ENCODE assay signal across 1 cellular context in the genomic region with DNA sequence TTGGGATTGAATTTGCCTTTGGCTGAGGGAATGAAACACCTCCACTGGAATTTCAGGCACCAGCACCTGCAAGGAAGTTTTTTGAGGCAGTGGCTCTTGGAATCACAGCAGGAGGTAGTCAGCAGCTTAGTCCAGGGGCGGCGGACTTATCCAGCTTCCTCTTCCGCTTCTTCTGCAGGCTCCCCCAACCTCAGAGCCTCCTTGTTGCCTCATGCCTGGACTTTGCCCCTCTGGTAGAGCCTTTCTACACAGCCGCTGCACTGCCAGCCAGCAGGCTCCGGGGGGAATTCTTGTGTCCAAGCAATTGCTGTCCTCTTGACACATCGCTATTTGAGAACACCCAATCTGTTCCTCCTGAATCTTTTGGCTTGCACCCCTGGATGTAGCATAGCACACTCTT.
TF ChIP-seq lines count a peak whose summit lies in the region.

No MANE protein-coding gene starts in this region.

TF ChIP-seq in HepG2, 621 proteins besides CTCF, POLR2A, EP300 and RAD21 (continued from another document and continues in another):
- TF ChIP-seq, protein P1, sequence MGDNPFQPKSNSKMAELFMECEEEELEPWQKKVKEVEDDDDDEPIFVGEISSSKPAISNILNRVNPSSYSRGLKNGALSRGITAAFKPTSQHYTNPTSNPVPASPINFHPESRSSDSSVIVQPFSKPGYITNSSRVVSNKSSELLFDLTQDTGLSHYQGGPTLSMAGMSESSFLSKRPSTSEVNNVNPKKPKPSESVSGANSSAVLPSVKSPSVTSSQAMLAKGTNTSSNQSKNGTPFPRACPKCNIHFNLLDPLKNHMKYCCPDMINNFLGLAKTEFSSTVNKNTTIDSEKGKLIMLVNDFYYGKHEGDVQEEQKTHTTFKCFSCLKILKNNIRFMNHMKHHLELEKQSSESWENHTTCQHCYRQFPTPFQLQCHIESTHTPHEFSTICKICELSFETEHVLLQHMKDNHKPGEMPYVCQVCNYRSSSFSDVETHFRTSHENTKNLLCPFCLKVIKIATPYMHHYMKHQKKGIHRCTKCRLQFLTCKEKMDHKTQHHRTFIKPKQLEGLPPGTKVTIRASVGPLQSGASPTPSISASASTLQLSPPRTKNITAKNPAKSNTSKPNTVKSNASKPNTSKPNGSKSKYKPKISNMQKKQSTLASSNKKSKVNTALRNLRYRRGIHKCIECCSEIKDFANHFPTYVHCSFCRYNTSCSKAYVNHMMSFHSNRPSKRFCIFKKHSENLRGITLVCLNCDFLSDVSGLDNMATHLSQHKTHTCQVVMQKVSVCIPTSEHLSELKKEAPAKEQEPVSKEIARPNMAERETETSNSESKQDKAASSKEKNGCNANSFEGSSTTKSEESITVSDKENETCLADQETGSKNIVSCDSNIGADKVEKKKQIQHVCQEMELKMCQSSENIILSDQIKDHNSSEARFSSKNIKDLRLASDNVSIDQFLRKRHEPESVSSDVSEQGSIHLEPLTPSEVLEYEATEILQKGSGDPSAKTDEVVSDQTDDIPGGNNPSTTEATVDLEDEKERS (CRISPR knock-in tag; IDR thresholded peaks at IDR 0.05): peak; percentile 44; the same call in 1 of the 2 replicates
- TF ChIP-seq, protein P2, sequence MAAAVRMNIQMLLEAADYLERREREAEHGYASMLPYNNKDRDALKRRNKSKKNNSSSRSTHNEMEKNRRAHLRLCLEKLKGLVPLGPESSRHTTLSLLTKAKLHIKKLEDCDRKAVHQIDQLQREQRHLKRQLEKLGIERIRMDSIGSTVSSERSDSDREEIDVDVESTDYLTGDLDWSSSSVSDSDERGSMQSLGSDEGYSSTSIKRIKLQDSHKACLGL (CRISPR knock-in tag; IDR thresholded peaks at IDR 0.05): no peak
- no peak for TF ChIP-seq ZNF143 (CRISPR knock-in tag; IDR thresholded peaks at IDR 0.05)
- TF ChIP-seq ZNF737 (CRISPR knock-in tag; IDR thresholded peaks at IDR 0.05; ENCODE audit: borderline replicate concordance): no peak
- no peak for TF ChIP-seq PAWR (CRISPR knock-in tag; IDR thresholded peaks at IDR 0.05; ENCODE audit: borderline replicate concordance)
- TF ChIP-seq, protein P3, sequence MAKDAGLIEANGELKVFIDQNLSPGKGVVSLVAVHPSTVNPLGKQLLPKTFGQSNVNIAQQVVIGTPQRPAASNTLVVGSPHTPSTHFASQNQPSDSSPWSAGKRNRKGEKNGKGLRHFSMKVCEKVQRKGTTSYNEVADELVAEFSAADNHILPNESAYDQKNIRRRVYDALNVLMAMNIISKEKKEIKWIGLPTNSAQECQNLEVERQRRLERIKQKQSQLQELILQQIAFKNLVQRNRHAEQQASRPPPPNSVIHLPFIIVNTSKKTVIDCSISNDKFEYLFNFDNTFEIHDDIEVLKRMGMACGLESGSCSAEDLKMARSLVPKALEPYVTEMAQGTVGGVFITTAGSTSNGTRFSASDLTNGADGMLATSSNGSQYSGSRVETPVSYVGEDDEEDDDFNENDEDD (CRISPR knock-in tag; IDR thresholded peaks at IDR 0.05; ENCODE audit: borderline replicate concordance): no peak
- TF ChIP-seq ZSCAN31 (CRISPR knock-in tag; IDR thresholded peaks at IDR 0.05; ENCODE audit: low read depth): peak; percentile 45; the same call in 1 of the 2 replicates
- no peak for TF ChIP-seq SIX4 (CRISPR knock-in tag; IDR thresholded peaks at IDR 0.05)
- TF ChIP-seq HOXA9 (CRISPR knock-in tag; IDR thresholded peaks at IDR 0.05; ENCODE audit: borderline replicate concordance): no peak
- TF ChIP-seq, protein P4, sequence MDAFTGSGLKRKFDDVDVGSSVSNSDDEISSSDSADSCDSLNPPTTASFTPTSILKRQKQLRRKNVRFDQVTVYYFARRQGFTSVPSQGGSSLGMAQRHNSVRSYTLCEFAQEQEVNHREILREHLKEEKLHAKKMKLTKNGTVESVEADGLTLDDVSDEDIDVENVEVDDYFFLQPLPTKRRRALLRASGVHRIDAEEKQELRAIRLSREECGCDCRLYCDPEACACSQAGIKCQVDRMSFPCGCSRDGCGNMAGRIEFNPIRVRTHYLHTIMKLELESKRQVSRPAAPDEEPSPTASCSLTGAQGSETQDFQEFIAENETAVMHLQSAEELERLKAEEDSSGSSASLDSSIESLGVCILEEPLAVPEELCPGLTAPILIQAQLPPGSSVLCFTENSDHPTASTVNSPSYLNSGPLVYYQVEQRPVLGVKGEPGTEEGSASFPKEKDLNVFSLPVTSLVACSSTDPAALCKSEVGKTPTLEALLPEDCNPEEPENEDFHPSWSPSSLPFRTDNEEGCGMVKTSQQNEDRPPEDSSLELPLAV (CRISPR knock-in tag; conservative IDR thresholded peaks at IDR 0.05; ENCODE audit: low read depth): no peak
- TF ChIP-seq SRSF9 (IDR thresholded peaks at IDR 0.05; ENCODE audit: borderline replicate concordance, insufficient read depth, low read depth, low read length, poor library complexity, severe bottlenecking): no peak
- TF ChIP-seq, protein P5, sequence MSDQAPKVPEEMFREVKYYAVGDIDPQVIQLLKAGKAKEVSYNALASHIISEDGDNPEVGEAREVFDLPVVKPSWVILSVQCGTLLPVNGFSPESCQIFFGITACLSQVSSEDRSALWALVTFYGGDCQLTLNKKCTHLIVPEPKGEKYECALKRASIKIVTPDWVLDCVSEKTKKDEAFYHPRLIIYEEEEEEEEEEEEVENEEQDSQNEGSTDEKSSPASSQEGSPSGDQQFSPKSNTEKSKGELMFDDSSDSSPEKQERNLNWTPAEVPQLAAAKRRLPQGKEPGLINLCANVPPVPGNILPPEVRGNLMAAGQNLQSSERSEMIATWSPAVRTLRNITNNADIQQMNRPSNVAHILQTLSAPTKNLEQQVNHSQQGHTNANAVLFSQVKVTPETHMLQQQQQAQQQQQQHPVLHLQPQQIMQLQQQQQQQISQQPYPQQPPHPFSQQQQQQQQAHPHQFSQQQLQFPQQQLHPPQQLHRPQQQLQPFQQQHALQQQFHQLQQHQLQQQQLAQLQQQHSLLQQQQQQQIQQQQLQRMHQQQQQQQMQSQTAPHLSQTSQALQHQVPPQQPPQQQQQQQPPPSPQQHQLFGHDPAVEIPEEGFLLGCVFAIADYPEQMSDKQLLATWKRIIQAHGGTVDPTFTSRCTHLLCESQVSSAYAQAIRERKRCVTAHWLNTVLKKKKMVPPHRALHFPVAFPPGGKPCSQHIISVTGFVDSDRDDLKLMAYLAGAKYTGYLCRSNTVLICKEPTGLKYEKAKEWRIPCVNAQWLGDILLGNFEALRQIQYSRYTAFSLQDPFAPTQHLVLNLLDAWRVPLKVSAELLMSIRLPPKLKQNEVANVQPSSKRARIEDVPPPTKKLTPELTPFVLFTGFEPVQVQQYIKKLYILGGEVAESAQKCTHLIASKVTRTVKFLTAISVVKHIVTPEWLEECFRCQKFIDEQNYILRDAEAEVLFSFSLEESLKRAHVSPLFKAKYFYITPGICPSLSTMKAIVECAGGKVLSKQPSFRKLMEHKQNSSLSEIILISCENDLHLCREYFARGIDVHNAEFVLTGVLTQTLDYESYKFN (CRISPR knock-in tag; conservative IDR thresholded peaks at IDR 0.05): peak; percentile 81
- TF ChIP-seq HNF4G (IDR thresholded peaks at IDR 0.05; ENCODE audit: borderline replicate concordance, low read depth, low read length): peak; percentile 96
- TF ChIP-seq HNF4G (CRISPR knock-in tag; IDR thresholded peaks at IDR 0.05; ENCODE audit: borderline replicate concordance, low read depth): peak; percentile 86; the same call in 1 of the 2 replicates
- TF ChIP-seq, protein P6, sequence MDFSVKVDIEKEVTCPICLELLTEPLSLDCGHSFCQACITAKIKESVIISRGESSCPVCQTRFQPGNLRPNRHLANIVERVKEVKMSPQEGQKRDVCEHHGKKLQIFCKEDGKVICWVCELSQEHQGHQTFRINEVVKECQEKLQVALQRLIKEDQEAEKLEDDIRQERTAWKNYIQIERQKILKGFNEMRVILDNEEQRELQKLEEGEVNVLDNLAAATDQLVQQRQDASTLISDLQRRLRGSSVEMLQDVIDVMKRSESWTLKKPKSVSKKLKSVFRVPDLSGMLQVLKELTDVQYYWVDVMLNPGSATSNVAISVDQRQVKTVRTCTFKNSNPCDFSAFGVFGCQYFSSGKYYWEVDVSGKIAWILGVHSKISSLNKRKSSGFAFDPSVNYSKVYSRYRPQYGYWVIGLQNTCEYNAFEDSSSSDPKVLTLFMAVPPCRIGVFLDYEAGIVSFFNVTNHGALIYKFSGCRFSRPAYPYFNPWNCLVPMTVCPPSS (IDR thresholded peaks at IDR 0.05): no peak
- TF ChIP-seq ZNF460 (CRISPR knock-in tag; IDR thresholded peaks at IDR 0.05; ENCODE audit: borderline replicate concordance): no peak
- TF ChIP-seq SALL2 (CRISPR knock-in tag; IDR thresholded peaks at IDR 0.05): no peak
- TF ChIP-seq, protein P7, sequence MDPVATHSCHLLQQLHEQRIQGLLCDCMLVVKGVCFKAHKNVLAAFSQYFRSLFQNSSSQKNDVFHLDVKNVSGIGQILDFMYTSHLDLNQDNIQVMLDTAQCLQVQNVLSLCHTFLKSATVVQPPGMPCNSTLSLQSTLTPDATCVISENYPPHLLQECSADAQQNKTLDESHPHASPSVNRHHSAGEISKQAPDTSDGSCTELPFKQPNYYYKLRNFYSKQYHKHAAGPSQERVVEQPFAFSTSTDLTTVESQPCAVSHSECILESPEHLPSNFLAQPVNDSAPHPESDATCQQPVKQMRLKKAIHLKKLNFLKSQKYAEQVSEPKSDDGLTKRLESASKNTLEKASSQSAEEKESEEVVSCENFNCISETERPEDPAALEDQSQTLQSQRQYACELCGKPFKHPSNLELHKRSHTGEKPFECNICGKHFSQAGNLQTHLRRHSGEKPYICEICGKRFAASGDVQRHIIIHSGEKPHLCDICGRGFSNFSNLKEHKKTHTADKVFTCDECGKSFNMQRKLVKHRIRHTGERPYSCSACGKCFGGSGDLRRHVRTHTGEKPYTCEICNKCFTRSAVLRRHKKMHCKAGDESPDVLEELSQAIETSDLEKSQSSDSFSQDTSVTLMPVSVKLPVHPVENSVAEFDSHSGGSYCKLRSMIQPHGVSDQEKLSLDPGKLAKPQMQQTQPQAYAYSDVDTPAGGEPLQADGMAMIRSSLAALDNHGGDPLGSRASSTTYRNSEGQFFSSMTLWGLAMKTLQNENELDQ (CRISPR knock-in tag; IDR thresholded peaks at IDR 0.05; ENCODE audit: borderline replicate concordance): no peak
- TF ChIP-seq, protein P8, sequence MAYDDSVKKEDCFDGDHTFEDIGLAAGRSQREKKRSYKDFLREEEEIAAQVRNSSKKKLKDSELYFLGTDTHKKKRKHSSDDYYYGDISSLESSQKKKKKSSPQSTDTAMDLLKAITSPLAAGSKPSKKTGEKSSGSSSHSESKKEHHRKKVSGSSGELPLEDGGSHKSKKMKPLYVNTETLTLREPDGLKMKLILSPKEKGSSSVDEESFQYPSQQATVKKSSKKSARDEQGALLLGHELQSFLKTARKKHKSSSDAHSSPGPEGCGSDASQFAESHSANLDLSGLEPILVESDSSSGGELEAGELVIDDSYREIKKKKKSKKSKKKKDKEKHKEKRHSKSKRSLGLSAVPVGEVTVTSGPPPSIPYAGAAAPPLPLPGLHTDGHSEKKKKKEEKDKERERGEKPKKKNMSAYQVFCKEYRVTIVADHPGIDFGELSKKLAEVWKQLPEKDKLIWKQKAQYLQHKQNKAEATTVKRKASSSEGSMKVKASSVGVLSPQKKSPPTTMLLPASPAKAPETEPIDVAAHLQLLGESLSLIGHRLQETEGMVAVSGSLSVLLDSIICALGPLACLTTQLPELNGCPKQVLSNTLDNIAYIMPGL (CRISPR knock-in tag; IDR thresholded peaks at IDR 0.05; ENCODE audit: borderline replicate concordance in 1 of 2, low read depth in 1 of 2): peak in 1 of 2 experiments; percentile 55; a peak in 2 of 4 replicates
- TF ChIP-seq, protein P9, sequence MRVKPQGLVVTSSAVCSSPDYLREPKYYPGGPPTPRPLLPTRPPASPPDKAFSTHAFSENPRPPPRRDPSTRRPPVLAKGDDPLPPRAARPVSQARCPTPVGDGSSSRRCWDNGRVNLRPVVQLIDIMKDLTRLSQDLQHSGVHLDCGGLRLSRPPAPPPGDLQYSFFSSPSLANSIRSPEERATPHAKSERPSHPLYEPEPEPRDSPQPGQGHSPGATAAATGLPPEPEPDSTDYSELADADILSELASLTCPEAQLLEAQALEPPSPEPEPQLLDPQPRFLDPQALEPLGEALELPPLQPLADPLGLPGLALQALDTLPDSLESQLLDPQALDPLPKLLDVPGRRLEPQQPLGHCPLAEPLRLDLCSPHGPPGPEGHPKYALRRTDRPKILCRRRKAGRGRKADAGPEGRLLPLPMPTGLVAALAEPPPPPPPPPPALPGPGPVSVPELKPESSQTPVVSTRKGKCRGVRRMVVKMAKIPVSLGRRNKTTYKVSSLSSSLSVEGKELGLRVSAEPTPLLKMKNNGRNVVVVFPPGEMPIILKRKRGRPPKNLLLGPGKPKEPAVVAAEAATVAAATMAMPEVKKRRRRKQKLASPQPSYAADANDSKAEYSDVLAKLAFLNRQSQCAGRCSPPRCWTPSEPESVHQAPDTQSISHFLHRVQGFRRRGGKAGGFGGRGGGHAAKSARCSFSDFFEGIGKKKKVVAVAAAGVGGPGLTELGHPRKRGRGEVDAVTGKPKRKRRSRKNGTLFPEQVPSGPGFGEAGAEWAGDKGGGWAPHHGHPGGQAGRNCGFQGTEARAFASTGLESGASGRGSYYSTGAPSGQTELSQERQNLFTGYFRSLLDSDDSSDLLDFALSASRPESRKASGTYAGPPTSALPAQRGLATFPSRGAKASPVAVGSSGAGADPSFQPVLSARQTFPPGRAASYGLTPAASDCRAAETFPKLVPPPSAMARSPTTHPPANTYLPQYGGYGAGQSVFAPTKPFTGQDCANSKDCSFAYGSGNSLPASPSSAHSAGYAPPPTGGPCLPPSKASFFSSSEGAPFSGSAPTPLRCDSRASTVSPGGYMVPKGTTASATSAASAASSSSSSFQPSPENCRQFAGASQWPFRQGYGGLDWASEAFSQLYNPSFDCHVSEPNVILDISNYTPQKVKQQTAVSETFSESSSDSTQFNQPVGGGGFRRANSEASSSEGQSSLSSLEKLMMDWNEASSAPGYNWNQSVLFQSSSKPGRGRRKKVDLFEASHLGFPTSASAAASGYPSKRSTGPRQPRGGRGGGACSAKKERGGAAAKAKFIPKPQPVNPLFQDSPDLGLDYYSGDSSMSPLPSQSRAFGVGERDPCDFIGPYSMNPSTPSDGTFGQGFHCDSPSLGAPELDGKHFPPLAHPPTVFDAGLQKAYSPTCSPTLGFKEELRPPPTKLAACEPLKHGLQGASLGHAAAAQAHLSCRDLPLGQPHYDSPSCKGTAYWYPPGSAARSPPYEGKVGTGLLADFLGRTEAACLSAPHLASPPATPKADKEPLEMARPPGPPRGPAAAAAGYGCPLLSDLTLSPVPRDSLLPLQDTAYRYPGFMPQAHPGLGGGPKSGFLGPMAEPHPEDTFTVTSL (CRISPR knock-in tag; IDR thresholded peaks at IDR 0.05; ENCODE audit: borderline replicate concordance): no peak
- TF ChIP-seq, protein P10, sequence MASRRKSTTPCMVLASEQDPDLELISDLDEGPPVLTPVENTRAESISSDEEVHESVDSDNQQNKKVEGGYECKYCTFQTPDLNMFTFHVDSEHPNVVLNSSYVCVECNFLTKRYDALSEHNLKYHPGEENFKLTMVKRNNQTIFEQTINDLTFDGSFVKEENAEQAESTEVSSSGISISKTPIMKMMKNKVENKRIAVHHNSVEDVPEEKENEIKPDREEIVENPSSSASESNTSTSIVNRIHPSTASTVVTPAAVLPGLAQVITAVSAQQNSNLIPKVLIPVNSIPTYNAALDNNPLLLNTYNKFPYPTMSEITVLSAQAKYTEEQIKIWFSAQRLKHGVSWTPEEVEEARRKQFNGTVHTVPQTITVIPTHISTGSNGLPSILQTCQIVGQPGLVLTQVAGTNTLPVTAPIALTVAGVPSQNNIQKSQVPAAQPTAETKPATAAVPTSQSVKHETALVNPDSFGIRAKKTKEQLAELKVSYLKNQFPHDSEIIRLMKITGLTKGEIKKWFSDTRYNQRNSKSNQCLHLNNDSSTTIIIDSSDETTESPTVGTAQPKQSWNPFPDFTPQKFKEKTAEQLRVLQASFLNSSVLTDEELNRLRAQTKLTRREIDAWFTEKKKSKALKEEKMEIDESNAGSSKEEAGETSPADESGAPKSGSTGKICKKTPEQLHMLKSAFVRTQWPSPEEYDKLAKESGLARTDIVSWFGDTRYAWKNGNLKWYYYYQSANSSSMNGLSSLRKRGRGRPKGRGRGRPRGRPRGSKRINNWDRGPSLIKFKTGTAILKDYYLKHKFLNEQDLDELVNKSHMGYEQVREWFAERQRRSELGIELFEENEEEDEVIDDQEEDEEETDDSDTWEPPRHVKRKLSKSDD (CRISPR knock-in tag; IDR thresholded peaks at IDR 0.05; ENCODE audit: low read depth): no peak
